ENCODE assay signal across 32 cellular contexts in genomic region chr1:5858844-5859407, GRCh38.
"Had no signal": no experiment of that assay in that cellular context is flagged by ENCODE, and none has a peak within 500 bp of the region (broad histone marks: within the 10 kb centered on the region; RNA-seq: fewer than 3 reads in every experiment).

No MANE protein-coding gene starts in this region.

- H3K9me3 Mint-ChIP-seq: activated naive CD4-positive, alpha-beta T cell treated with anti-CD3 and anti-CD28 coated beads, Interleukin-2, amount 50 U/mL, for 72 hours; activated naive CD8-positive, alpha-beta T cell treated with anti-CD3 and anti-CD28 coated beads, Interleukin-2, amount 50 U/mL, for 24 hours; activated T-cell treated with anti-CD3 and anti-CD28 coated beads, Interleukin-2, amount 50 U/mL, for 4 hours; T-cell had no signal

- H3K27me3 ChIP-seq: ascending aorta, body of pancreas, MG63, Peyer's patch, SJSA1 had no signal

- H3K36me3 ChIP-seq: MG63 had no signal

- H3K4me1 ChIP-seq: ascending aorta, Peyer's patch had no signal

- H3K4me1 Mint-ChIP-seq: activated naive CD8-positive, alpha-beta T cell treated with anti-CD3 and anti-CD28 coated beads, Interleukin-2, amount 50 U/mL, for 24 hours; T-cell had no signal

- H3K9me3 ChIP-seq: ascending aorta, body of pancreas, MG63, Peyer's patch, SJSA1 had no signal

- H3K27ac Mint-ChIP-seq: activated CD8-positive, alpha-beta memory T cell treated with anti-CD3 and anti-CD28 coated beads, Interleukin-2, amount 10 ng/mL, durations not matched to agents 7 days and 5 days; activated naive CD4-positive, alpha-beta T cell treated with anti-CD3 and anti-CD28 coated beads, Interleukin-2, amount 50 U/mL, for 72 hours; activated naive CD8-positive, alpha-beta T cell treated with anti-CD3 and anti-CD28 coated beads, Interleukin-2, amount 50 U/mL, for 24 hours; T-cell had no signal

- H3K4me3 ChIP-seq: ascending aorta, body of pancreas, MG63, Peyer's patch, SJSA1 had no signal

- H3K27ac ChIP-seq: ascending aorta, body of pancreas, Peyer's patch, RWPE1, SJSA1, VCaP had no signal

- H3K36me3 Mint-ChIP-seq: activated CD8-positive, alpha-beta memory T cell treated with anti-CD3 and anti-CD28 coated beads, Interleukin-2, amount 10 ng/mL, durations not matched to agents 7 days and 5 days; activated naive CD4-positive, alpha-beta T cell treated with anti-CD3 and anti-CD28 coated beads, Interleukin-2, amount 50 U/mL, for 72 hours had no signal

- DNase-seq: activated CD4-positive, alpha-beta T cell treated with anti-CD3 and anti-CD28 coated beads for 48 hours; activated CD4-positive, alpha-beta T cell treated with anti-CD3 and anti-CD28 coated beads, Interleukin-2, amount 50 U/mL, for 4 hours; activated CD4-positive, CD25-positive, alpha-beta regulatory T cell treated with anti-CD3 and anti-CD28 coated beads, Interleukin-2, amount 50 U/mL, for 72 hours; activated CD8-positive, alpha-beta memory T cell treated with anti-CD3 and anti-CD28 coated beads, Interleukin-2, amount 10 ng/mL, durations not matched to agents 7 days and 5 days; activated effector memory CD4-positive, alpha-beta T cell treated with anti-CD3 and anti-CD28 coated beads, Interleukin-2, amount 50 U/mL, for 16 hours; activated naive CD4-positive, alpha-beta T cell treated with Interleukin-2 at 50 U/mL for 16 hours; activated naive CD8-positive, alpha-beta T cell treated with anti-CD3 and anti-CD28 coated beads, Interleukin-2, amount 50 U/mL, for 24 hours; activated T-cell treated with anti-CD3 and anti-CD28 coated beads, Interleukin-2, amount 50 U/mL, for 4 hours; amniotic stem cell; body of pancreas; central memory CD4-positive, alpha-beta T cell; MG63; MV-4-11; NCI-H1092 treated with DMSO at 0.1 percent for 48 hours; NCI-H1417 treated with DMSO at 0.1 percent for 48 hours; NCI-H1694; NCI-H2029; NCI-H2107; NCI-H2171 treated with DMSO at 0.1 percent for 48 hours; NCI-H226; NCI-H526; NK-92 treated with Interleukin-12 subunit alpha and Interleukin-12 subunit beta, amount 100 ng/mL, for 24 hours; Peyer's patch; SHP77; T-cell; T-helper 2 cell; T1000 had no signal

- ATAC-seq: activated CD8-positive, alpha-beta memory T cell treated with anti-CD3 and anti-CD28 coated beads, Interleukin-2, amount 10 ng/mL, durations not matched to agents 7 days and 5 days; activated naive CD4-positive, alpha-beta T cell treated with anti-CD3 and anti-CD28 coated beads, Interleukin-2, amount 50 U/mL, for 72 hours; activated naive CD8-positive, alpha-beta T cell treated with anti-CD3 and anti-CD28 coated beads, Interleukin-2, amount 50 U/mL, for 24 hours; activated T-cell treated with anti-CD3 and anti-CD28 coated beads, Interleukin-2, amount 50 U/mL, for 4 hours; body of pancreas; T-cell had no signal

- H3K4me3 Mint-ChIP-seq: activated CD8-positive, alpha-beta memory T cell treated with anti-CD3 and anti-CD28 coated beads, Interleukin-2, amount 10 ng/mL, durations not matched to agents 7 days and 5 days; activated naive CD8-positive, alpha-beta T cell treated with anti-CD3 and anti-CD28 coated beads, Interleukin-2, amount 50 U/mL, for 24 hours; activated T-cell treated with anti-CD3 and anti-CD28 coated beads, Interleukin-2, amount 50 U/mL, for 4 hours; T-cell had no signal

- H3K27me3 Mint-ChIP-seq: activated CD8-positive, alpha-beta memory T cell treated with anti-CD3 and anti-CD28 coated beads, Interleukin-2, amount 10 ng/mL, durations not matched to agents 7 days and 5 days; activated naive CD8-positive, alpha-beta T cell treated with anti-CD3 and anti-CD28 coated beads, Interleukin-2, amount 50 U/mL, for 24 hours; T-cell had no signal
